24 cellular contexts compared by ENCODE assay signal in the genomic region with DNA sequence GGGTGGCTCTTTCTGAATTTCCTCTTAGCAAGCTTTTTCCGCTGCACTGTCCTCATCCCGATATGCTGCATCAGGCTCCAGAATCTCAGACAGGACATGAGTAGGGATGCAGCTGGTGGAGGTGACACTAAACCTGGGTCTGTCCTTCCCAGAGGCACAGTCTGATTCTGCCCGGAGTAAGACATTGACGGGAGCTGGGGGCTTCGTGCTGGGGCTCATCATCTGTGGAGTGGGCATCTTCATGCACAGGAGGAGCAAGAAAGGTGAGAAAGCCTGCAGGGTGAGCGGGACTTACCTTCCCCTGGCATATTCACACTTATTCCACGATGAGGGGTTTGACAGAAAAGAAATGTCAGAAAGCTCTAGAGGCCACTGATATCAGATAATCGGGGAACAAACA. TPM values are rescaled to one million over a fixed set of nuclear protein-coding genes. Genes with fewer than 3 reads are reported as not detected.
DNase-seq lines count a peak whose midpoint lies in the region; ATAC-seq, FAIRE-seq and TF ChIP-seq lines count a peak whose summit lies in the region.
"Had no signal": no experiment of that assay in that cellular context is flagged by ENCODE, and none has a peak within 500 bp of the region (broad histone marks: within the 10 kb centered on the region; RNA-seq: fewer than 3 reads in every experiment).

No MANE protein-coding gene starts in this region.

- no peak for TF ChIP-seq RAD21 in GM12878 (IDR thresholded peaks at IDR 0.05; ENCODE audit: insufficient read depth, low read depth, low read length)

- H3K9me3 ChIP-seq in GM12878 (replicated peaks; ENCODE audit: control insufficient read depth, insufficient read depth, low read length): no peaks in the 10 kb centered on the region
- H3K9me3 ChIP-seq: A549 had no signal

- no peaks in the 10 kb centered on the region for H3K9me3 Mint-ChIP-seq in activated T-cell treated with anti-CD3 and anti-CD28 coated beads, Interleukin-2, amount 50 U/mL, for 24 hours
- H3K9me3 Mint-ChIP-seq in memory B cell: no peaks in the 10 kb centered on the region

- H3K4me3 Mint-ChIP-seq in activated T-cell treated with anti-CD3 and anti-CD28 coated beads, Interleukin-2, amount 50 U/mL, for 24 hours: no peak overlapping the region
- H3K4me3 Mint-ChIP-seq in memory B cell: no peak overlapping the region
- H3K4me3 Mint-ChIP-seq: CD4-positive, alpha-beta memory T cell had no signal

- H3K4me3 ChIP-seq in GM12878: no peak overlapping the region
- H3K4me3 ChIP-seq: A549, GM23248 had no signal

- H3K36me3 Mint-ChIP-seq in activated T-cell treated with anti-CD3 and anti-CD28 coated beads, Interleukin-2, amount 50 U/mL, for 24 hours (ENCODE audit: low read depth): peaks cover 7% of the 10 kb centered on the region
- peaks cover 53% of the 10 kb centered on the region for H3K36me3 Mint-ChIP-seq in memory B cell

- WGBS in GM12878 (ENCODE audit: insufficient coverage, insufficient replicate concordance, low lambda C conversion rate, missing lambda C conversion rate): 76% methylated on average over 8 of the region's 8 CpGs

- SMC1A ChIA-PET in GM12878 (lab: Charles Lee; ENCODE audit: uncharacterized antibody, unreplicated experiment): interaction anchor here (1.6 to 7.1 kb wide), 2 partner anchors 10 to 69 kb away, joined by 5 to 54 read pairs; a partner anchor contains a TSS

- H3K27me3 Mint-ChIP-seq in activated T-cell treated with anti-CD3 and anti-CD28 coated beads, Interleukin-2, amount 50 U/mL, for 24 hours: no peaks in the 10 kb centered on the region
- H3K27me3 Mint-ChIP-seq in memory B cell: no peaks in the 10 kb centered on the region

- H3K4me1 ChIP-seq in GM12878 (ENCODE audit: control insufficient read depth, insufficient read depth, low read length): peaks cover 11% of the 10 kb centered on the region; the same call in 1 of the 2 replicates
- H3K4me1 ChIP-seq: A549 had no signal

- no peak overlapping the region for H3K9ac ChIP-seq in GM12878 (ENCODE audit: control insufficient read depth, insufficient read depth, low read length)
- H3K9ac ChIP-seq: GM23248 had no signal

- in situ Hi-C loops in GM12878 (cut with MboI): no loop called here

- TF ChIP-seq POLR2A in GM12878 (IDR thresholded peaks at IDR 0.05; ENCODE audit: low read depth, low read length): peak; percentile 55; the same call in 1 of the 2 replicates

- peak overlapping the region; percentile 3 for H3K27ac Mint-ChIP-seq in activated T-cell treated with anti-CD3 and anti-CD28 coated beads, Interleukin-2, amount 50 U/mL, for 24 hours
- H3K27ac Mint-ChIP-seq in memory B cell: peak overlapping the region; percentile 49
- H3K27ac Mint-ChIP-seq: CD4-positive, alpha-beta memory T cell had no signal

- no peak for TF ChIP-seq CTCF in GM12878 (IDR thresholded peaks at IDR 0.05 in 2 of 3, conservative IDR thresholded peaks at IDR 0.05 in 1 of 3; ENCODE audit: control insufficient read depth in 2 of 3, extremely low read depth in 1 of 3, insufficient read depth in 1 of 3, low read depth in 3 of 3, low read length in 3 of 3)

- ATAC-seq in GM12878 (no peak), memory B cell (ENCODE audit: low read depth) (no peak), HG03565 (IDR thresholded peaks at IDR 0.05; ENCODE audit: unreplicated experiment) (no peak)
- ATAC-seq: A549 had no signal

- CTCF ChIA-PET in GM12878 (lab: Yijun Ruan, JAX): interaction anchor here (0.7 to 14.2 kb wide), 2 partner anchors 71 to 88 kb away, joined by 3 to 281 read pairs; no protein-coding TSS in a partner anchor

- no peak for DNase-seq in activated T-cell treated with anti-CD3 and anti-CD28 coated beads, Interleukin-2, amount 50 U/mL, for 24 hours
- no peak for DNase-seq in activated T-cell treated with anti-CD3 and anti-CD28 coated beads, Interleukin-2, amount 50 U/mL, for 1 hour
- DNase-seq in GM12878 (ENCODE audit: low read depth, low spot score): no peak
- DNase-seq in memory B cell (ENCODE audit: low spot score in 2 of 2): no peak
- no peak for DNase-seq in frontal cortex (ENCODE audit: low spot score in 2 of 2)
- no peak for DNase-seq in NCI-H1105 treated with DMSO at 0.1 percent for 48 hours (lab: John Stamatoyannopoulos, UW)
- DNase-seq: 8988T; ACHN; AML-193; C1 segment of cervical spinal cord; Calu3; CD4-positive, alpha-beta memory T cell; COR-L47; DMS53; DMS79 treated with DMSO at 0.1 percent for 48 hours; GF-D8; GM23248; H7; HCEC 1CT had no signal

- intact Hi-C loops in GM12878 (cut with micrococcal nuclease; ENCODE audit: unreplicated experiment): loop anchor here (10.0 kb wide), 1 partner anchor 201 kb away; no protein-coding TSS in a partner anchor

- no TSS peak for BruUV-seq in GM12878 (replicated peaks; lab: Mats Ljungman, UMichigan)

- H3K36me3 ChIP-seq in GM12878 (ENCODE audit: control insufficient read depth in 2 of 2, insufficient read depth in 2 of 2, low read length in 1 of 2): peaks cover 14 to 28% of the 10 kb centered on the region in 2 experiments

- TF ChIP-seq EP300 in GM12878 (IDR thresholded peaks at IDR 0.05; ENCODE audit: borderline replicate concordance in 1 of 2, control insufficient read depth in 1 of 2, low read depth in 2 of 2, low read length in 2 of 2): no peak

- H4K20me1 ChIP-seq in GM12878 (ENCODE audit: control insufficient read depth, insufficient read depth): no peaks in the 10 kb centered on the region

- no peaks in the 10 kb centered on the region for H3K27me3 ChIP-seq in GM12878 (replicated peaks in 1 of 2; ENCODE audit: control insufficient read depth in 2 of 2, insufficient read depth in 2 of 2, low read length in 1 of 2)

- peaks cover 14% of the 10 kb centered on the region for H3K79me2 ChIP-seq in GM12878 (ENCODE audit: control insufficient read depth, insufficient read depth, low read length)

- no peak overlapping the region for H2AFZ ChIP-seq in GM12878 (ENCODE audit: control insufficient read depth, low read depth, low read length)
- H2AFZ ChIP-seq: GM23248 had no signal

- H3K4me1 Mint-ChIP-seq in activated T-cell treated with anti-CD3 and anti-CD28 coated beads, Interleukin-2, amount 50 U/mL, for 24 hours (ENCODE audit: low read depth): peaks cover 7% of the 10 kb centered on the region
- peaks cover 43% of the 10 kb centered on the region for H3K4me1 Mint-ChIP-seq in memory B cell

- RAD21 ChIA-PET in GM12878 (lab: Charles Lee; ENCODE audit: unreplicated experiment): no interaction called here

- H3K4me2 ChIP-seq in GM12878 (ENCODE audit: control insufficient read depth, insufficient read depth): no peak overlapping the region
- H3K4me2 ChIP-seq: A549 had no signal

- FAIRE-seq in GM12878 (lab: Jason Lieb, UNC) (no peak), frontal cortex (lab: Jason Lieb, UNC) (no peak)
- FAIRE-seq: A549, GM12892, H1 had no signal

- POLR2A ChIA-PET in GM12878 (lab: Charles Lee): interaction anchor here (0.9 to 1.7 kb wide), 2 partner anchors 10 to 15 kb away, joined by 3 read pairs; a partner anchor contains a TSS

- H3K27ac ChIP-seq in GM12878 (ENCODE audit: control insufficient read depth, insufficient read depth): no peak overlapping the region
- H3K27ac ChIP-seq: A549, GM23248 had no signal

RNA-seq across cellular contexts. Expression of a gene that starts 9.8 kb away (rescaled TPM):
- 134 and 137 TPM in 2 replicates for total RNA-seq in GM12878 (2013; cell fraction: nucleolus; rRNA removed)
- total RNA-seq in GM12878 (2014; rRNA removed): 395 and 404 TPM in 2 replicates
- total RNA-seq in GM12878 (2014; rRNA removed; fragmentation: Illumina TruSeq; extraction: Trizol): 285 and 287 TPM in 2 replicates
- total RNA-seq in GM12878 (2021): 481 and 486 TPM in 2 replicates
- 254 TPM for polyA plus RNA-seq in GM12878 (2011; ENCODE audit: low read depth)
- polyA plus RNA-seq in GM12878 (2011; rRNA removed): 292 and 430 TPM in 2 replicates
- polyA plus RNA-seq in GM12878 (2011; cell fraction: cytosol; rRNA removed): 502 and 678 TPM in 2 replicates
- polyA plus RNA-seq in GM12878 (2011; cell fraction: nucleus; rRNA removed): 323 and 407 TPM in 2 replicates
- 456 and 490 TPM in 2 replicates for polyA plus RNA-seq in GM12878 (2012)
- polyA plus RNA-seq in GM12878 (2014; fragmentation: Illumina TruSeq; extraction: Trizol): 226 and 305 TPM in 2 replicates
- polyA plus RNA-seq in GM12878 (2014; fragmentation: Nextera tagmentation; extraction: Ambion mirVana): 100 to 1,000 TPM; 101 to 177 TPM
- 675 and 740 TPM in 2 replicates for polyA plus RNA-seq in GM12878 (2014; rRNA removed)
- polyA plus RNA-seq in GM12878 (2016; fragmentation: Nextera tagmentation; extraction: Ambion mirVana): 100 to 1,000 TPM; 346 to 359 TPM
- polyA minus RNA-seq in GM12878 (2011; rRNA and poly(A)+ RNA removed): 225 and 371 TPM in 2 replicates
- 92.2 and 105 TPM in 2 replicates for polyA minus RNA-seq in GM12878 (2011; cell fraction: cytosol; rRNA and poly(A)+ RNA removed)
- polyA minus RNA-seq in GM12878 (2011; cell fraction: nucleus; rRNA and poly(A)+ RNA removed): 45.3 and 62.7 TPM in 2 replicates
- 2.4 TPM for total RNA-seq in frontal cortex
- total RNA-seq: G401 had no signal
- polyA plus RNA-seq: A549 had no signal

RNA-seq across cellular contexts. Expression of a gene that starts 12.2 kb away (rescaled TPM):
- total RNA-seq in GM12878 (2013; cell fraction: nucleolus; rRNA removed): 426 and 443 TPM in 2 replicates
- 1,084 and 1,097 TPM in 2 replicates for total RNA-seq in GM12878 (2014; rRNA removed)
- 990 and 1,018 TPM in 2 replicates for total RNA-seq in GM12878 (2014; rRNA removed; fragmentation: Illumina TruSeq; extraction: Trizol)
- total RNA-seq in GM12878 (2021): 707 and 749 TPM in 2 replicates
- 802 TPM for polyA plus RNA-seq in GM12878 (2011; ENCODE audit: low read depth)
- polyA plus RNA-seq in GM12878 (2011; rRNA removed): 1,074 and 1,640 TPM in 2 replicates
- polyA plus RNA-seq in GM12878 (2011; cell fraction: cytosol; rRNA removed): 1,290 and 1,476 TPM in 2 replicates
- polyA plus RNA-seq in GM12878 (2011; cell fraction: nucleus; rRNA removed): 450 and 715 TPM in 2 replicates
- polyA plus RNA-seq in GM12878 (2012): 953 and 1,333 TPM in 2 replicates
- polyA plus RNA-seq in GM12878 (2014; fragmentation: Illumina TruSeq; extraction: Trizol): 1,388 and 1,535 TPM in 2 replicates
- 100 to 1,000 TPM; 508 to 665 TPM for polyA plus RNA-seq in GM12878 (2014; fragmentation: Nextera tagmentation; extraction: Ambion mirVana)
- 952 and 1,003 TPM in 2 replicates for polyA plus RNA-seq in GM12878 (2014; rRNA removed)
- 100 to 1,000 TPM; 640 to 684 TPM for polyA plus RNA-seq in GM12878 (2016; fragmentation: Nextera tagmentation; extraction: Ambion mirVana)
- polyA minus RNA-seq in GM12878 (2011; rRNA and poly(A)+ RNA removed): 630 and 837 TPM in 2 replicates
- polyA minus RNA-seq in GM12878 (2011; cell fraction: cytosol; rRNA and poly(A)+ RNA removed): 250 and 316 TPM in 2 replicates
- polyA minus RNA-seq in GM12878 (2011; cell fraction: nucleus; rRNA and poly(A)+ RNA removed): 116 and 131 TPM in 2 replicates
- total RNA-seq in frontal cortex: 1.6 TPM
- total RNA-seq: G401 had no signal

Comparison
In these comparisons a context has a peak if more than half of its experiments do, and no peak if none do; other contexts are left out.
1. RNA of a gene that starts 9.8 kb away (total RNA-seq): 134 to 486 TPM in GM12878; 2.4 TPM in frontal cortex (single experiment); every median in the first group is over 10 times any median in the second.
2. RNA of a gene that starts 12.2 kb away (total RNA-seq): 426 to 1,097 TPM in GM12878; 1.6 TPM in frontal cortex (single experiment); every median in the first group is over 100 times any median in the second.